ENCODE assay signal across 9 cellular contexts in genomic region chr2:201223089-201224073, GRCh38. TPM values are rescaled to one million over a fixed set of nuclear protein-coding genes. Genes with fewer than 3 reads are reported as not detected.
DNase-seq lines count a peak whose midpoint lies in the region; ATAC-seq, FAIRE-seq and TF ChIP-seq lines count a peak whose summit lies in the region.
"Had no signal": no experiment of that assay in that cellular context is flagged by ENCODE, and none has a peak within 500 bp of the region (broad histone marks: within the 10 kb centered on the region; RNA-seq: fewer than 3 reads in every experiment).

No MANE protein-coding gene starts in this region.

- no peaks in the 10 kb centered on the region for H3K79me2 ChIP-seq in GM12878 (ENCODE audit: control insufficient read depth, insufficient read depth, low read length)

- intact Hi-C loops in GM12878 (cut with micrococcal nuclease; ENCODE audit: unreplicated experiment): no loop called here
- intact Hi-C loops in aorta (cut with DNase I): no loop called here
- intact Hi-C loops in psoas muscle (cut with DNase I): no loop called here

- H3K27me3 ChIP-seq in GM12878 (replicated peaks in 1 of 2; ENCODE audit: control insufficient read depth in 2 of 2, insufficient read depth in 2 of 2, low read length in 1 of 2) (no peaks in the 10 kb centered on the region; a peak in 1 of 4 replicates), aorta (ENCODE audit: control insufficient read depth in 1 of 2, insufficient read depth in 2 of 2, low read length in 1 of 2) (no peaks in the 10 kb centered on the region), psoas muscle (ENCODE audit: insufficient read depth in 3 of 3, low read length in 2 of 3) (no peaks in the 10 kb centered on the region)

- in situ Hi-C loops in GM12878 (cut with MboI): no loop called here

- peak; percentile 27 for DNase-seq in GM12891 (ENCODE audit: insufficient read length, low spot score)
- no peak for DNase-seq in GM12878 (ENCODE audit: low read depth, low spot score)
- no peak for DNase-seq in epidermal melanocyte (ENCODE audit: insufficient read length, low spot score)
- DNase-seq in aorta: no peak
- DNase-seq in HEK293T (ENCODE audit: extremely low spot score): no peak
- DNase-seq in psoas muscle: no peak
- DNase-seq: GDM1 had no signal

- TF ChIP-seq POLR2A in GM12891 (IDR thresholded peaks at IDR 0.05; ENCODE audit: low read depth, low read length) (no peak), GM12878 (IDR thresholded peaks at IDR 0.05; ENCODE audit: low read depth, low read length) (no peak)

- FAIRE-seq in GM12891 (lab: Jason Lieb, UNC): peak; percentile 79
- peak; percentile 83 for FAIRE-seq in GM12878 (lab: Jason Lieb, UNC)

- BruUV-seq in GM12878 (replicated peaks; lab: Mats Ljungman, UMichigan): no TSS peak

- no peak overlapping the region for H2AFZ ChIP-seq in GM12878 (ENCODE audit: control insufficient read depth, low read depth, low read length)

- CTCF ChIA-PET in GM12878 (lab: Yijun Ruan, JAX) (interaction anchor here (0.6 to 4.3 kb wide), 10 partner anchors 9 to 952 kb away, joined by 3 to 45 read pairs (median 4); partner anchors contain the start of gene CASP10), HEK293T (lab: Yijun Ruan, JAX) (interaction anchor here (1.5 kb wide), 1 partner anchor 9 kb away, joined by 10 read pairs; no protein-coding TSS in a partner anchor)

- H3K9me3 ChIP-seq in GM12878 (replicated peaks; ENCODE audit: control insufficient read depth, insufficient read depth, low read length): no peaks in the 10 kb centered on the region
- H3K9me3 ChIP-seq in aorta (ENCODE audit: control insufficient read depth, low read length): no peaks in the 10 kb centered on the region
- H3K9me3 ChIP-seq in psoas muscle: no peaks in the 10 kb centered on the region

- H3K4me1 ChIP-seq in GM12878 (ENCODE audit: control insufficient read depth, insufficient read depth, low read length) (peaks cover 8% of the 10 kb centered on the region), aorta (ENCODE audit: control insufficient read depth in 1 of 2, insufficient read depth in 2 of 2, low read length in 2 of 2) (no peaks in the 10 kb centered on the region), psoas muscle (no peaks in the 10 kb centered on the region)

- H3K4me3 ChIP-seq in GM12878 (no peak overlapping the region), aorta (ENCODE audit: low read length in 2 of 2) (no peak overlapping the region), psoas muscle (no peak overlapping the region)

- H3K4me2 ChIP-seq in GM12878 (ENCODE audit: control insufficient read depth, insufficient read depth): peak overlapping the region; percentile 53; the same call in 1 of the 2 replicates

- no peak for TF ChIP-seq EP300 in GM12878 (IDR thresholded peaks at IDR 0.05; ENCODE audit: borderline replicate concordance in 1 of 2, control insufficient read depth in 1 of 2, low read depth in 2 of 2, low read length in 2 of 2)

- H4K20me1 ChIP-seq in GM12878 (ENCODE audit: control insufficient read depth, insufficient read depth): no peaks in the 10 kb centered on the region

- RAD21 ChIA-PET in GM12878 (lab: Charles Lee; ENCODE audit: unreplicated experiment): interaction anchor here (1.0 to 2.0 kb wide), 2 partner anchors 9 to 28 kb away, joined by 3 to 14 read pairs; no protein-coding TSS in a partner anchor

- no peak for TF ChIP-seq CTCF in GM12878 (IDR thresholded peaks at IDR 0.05 in 2 of 3, conservative IDR thresholded peaks at IDR 0.05 in 1 of 3; ENCODE audit: control insufficient read depth in 2 of 3, extremely low read depth in 1 of 3, insufficient read depth in 1 of 3, low read depth in 3 of 3, low read length in 3 of 3)
- no peak for TF ChIP-seq CTCF in psoas muscle (IDR thresholded peaks at IDR 0.05)

- H3K9ac ChIP-seq in GM12878 (ENCODE audit: control insufficient read depth, insufficient read depth, low read length): no peak overlapping the region

- POLR2A ChIA-PET in GM12878 (lab: Charles Lee): interaction anchor here (0.7 to 1.5 kb wide), 4 partner anchors 9 to 98 kb away, joined by 3 to 6 read pairs (median 4); no protein-coding TSS in a partner anchor
- POLR2A ChIA-PET in HEK293T (lab: Yijun Ruan, JAX): no interaction called here

- H3K27ac ChIP-seq in GM12878 (ENCODE audit: control insufficient read depth, insufficient read depth) (no peak overlapping the region), aorta (ENCODE audit: low read depth in 1 of 2, low read length in 2 of 2) (no peak overlapping the region), psoas muscle (no peak overlapping the region)

- TF ChIP-seq RAD21 in GM12878 (IDR thresholded peaks at IDR 0.05; ENCODE audit: insufficient read depth, low read depth, low read length): no peak

- H3K36me3 ChIP-seq in GM12878 (ENCODE audit: control insufficient read depth in 2 of 2, insufficient read depth in 2 of 2, low read length in 1 of 2): no peaks in the 10 kb centered on the region; a peak in 1 of 4 replicates
- no peaks in the 10 kb centered on the region for H3K36me3 ChIP-seq in aorta (ENCODE audit: control insufficient read depth in 1 of 2, insufficient read depth in 2 of 2, low read length in 1 of 2)
- no peaks in the 10 kb centered on the region for H3K36me3 ChIP-seq in psoas muscle (ENCODE audit: insufficient read depth in 1 of 2, low read depth in 1 of 2)

- ATAC-seq in GM19452 (IDR thresholded peaks at IDR 0.05; ENCODE audit: unreplicated experiment) (peak; percentile 94), HG03108 (IDR thresholded peaks at IDR 0.05; ENCODE audit: unreplicated experiment) (peak; percentile 87), GM12878 (peak; percentile 94), aorta (ENCODE audit: low FRiP score) (no peak), psoas muscle (no peak)

- 22% methylated on average over 7 of the region's 8 CpGs for WGBS in GM12878 (ENCODE audit: insufficient coverage, insufficient replicate concordance, low lambda C conversion rate, missing lambda C conversion rate)
- 49 to 55% methylated on average over 8 of the region's 8 CpGs for WGBS in aorta, 2 donors
- 70 to 77% (median 76%) methylated on average over 8 of the region's 8 CpGs for WGBS in psoas muscle, 3 donors

- SMC1A ChIA-PET in GM12878 (lab: Charles Lee; ENCODE audit: uncharacterized antibody, unreplicated experiment): interaction anchor here (0.7 to 1.8 kb wide), 7 partner anchors 9 to 140 kb away, joined by 3 to 11 read pairs (median 3); partner anchors contain the start of gene CASP10

TF ChIP-seq in GM12891, 5 proteins besides CTCF, POLR2A, EP300 and RAD21 (continues in another document):
- peak; percentile 44; the same call in 1 of the 2 replicates for TF ChIP-seq SPI1 (IDR thresholded peaks at IDR 0.05; ENCODE audit: low read depth, low read length)
- no peak for TF ChIP-seq POU2F2 (IDR thresholded peaks at IDR 0.05; ENCODE audit: low read depth, low read length)

TF ChIP-seq in GM12878, 131 proteins besides CTCF, POLR2A, EP300 and RAD21 (continues in another document):
- no peak for TF ChIP-seq SIX5 (IDR thresholded peaks at IDR 0.05; ENCODE audit: low read depth, low read length, severe bottlenecking)
- TF ChIP-seq ZNF207 (IDR thresholded peaks at IDR 0.05; ENCODE audit: borderline replicate concordance): no peak

TF ChIP-seq in HEK293T, 16 proteins besides CTCF, POLR2A, EP300 and RAD21 (continues in another document):
- TF ChIP-seq ARNT (IDR thresholded peaks at IDR 0.05) (no peak), FOXK2 (IDR thresholded peaks at IDR 0.05) (no peak), SP1 (IDR thresholded peaks at IDR 0.05) (no peak), NFRKB (IDR thresholded peaks at IDR 0.05) (no peak)

RNA-seq across cellular contexts. Expression of gene CASP8, which starts 37.0 kb away (rescaled TPM):
- polyA plus RNA-seq in GM12891 (2012; ENCODE audit: low read depth, missing spikeins): 9.9 TPM
- total RNA-seq in GM12878 (2013; cell fraction: nucleolus; rRNA removed): 92.2 and 99.0 TPM in 2 replicates
- total RNA-seq in GM12878 (2014; rRNA removed): 43.0 and 48.4 TPM in 2 replicates
- total RNA-seq in GM12878 (2014; rRNA removed; fragmentation: Illumina TruSeq; extraction: Trizol): 53.1 and 57.7 TPM in 2 replicates
- 34.6 and 36.8 TPM in 2 replicates for total RNA-seq in GM12878 (2021)
- polyA plus RNA-seq in GM12878 (2011; ENCODE audit: low read depth): 17.8 TPM
- polyA plus RNA-seq in GM12878 (2011; rRNA removed): 31.1 and 42.1 TPM in 2 replicates
- polyA plus RNA-seq in GM12878 (2011; cell fraction: cytosol; rRNA removed): 16.9 and 20.5 TPM in 2 replicates
- 26.6 and 31.5 TPM in 2 replicates for polyA plus RNA-seq in GM12878 (2011; cell fraction: nucleus; rRNA removed)
- polyA plus RNA-seq in GM12878 (2012): 11.3 and 12.5 TPM in 2 replicates
- polyA plus RNA-seq in GM12878 (2014; fragmentation: Illumina TruSeq; extraction: Trizol): 54.1 and 66.4 TPM in 2 replicates
- 10 to 100 TPM; 18.6 to 22.3 TPM for polyA plus RNA-seq in GM12878 (2014; fragmentation: Nextera tagmentation; extraction: Ambion mirVana)
- polyA plus RNA-seq in GM12878 (2014; rRNA removed): 36.4 and 46.4 TPM in 2 replicates
- 10 to 100 TPM; 37.5 to 42.4 TPM for polyA plus RNA-seq in GM12878 (2016; fragmentation: Nextera tagmentation; extraction: Ambion mirVana)
- polyA minus RNA-seq in GM12878 (2011; rRNA and poly(A)+ RNA removed): 21.1 and 24.3 TPM in 2 replicates
- polyA minus RNA-seq in GM12878 (2011; cell fraction: cytosol; rRNA and poly(A)+ RNA removed): 11.7 and 12.3 TPM in 2 replicates
- polyA minus RNA-seq in GM12878 (2011; cell fraction: nucleus; rRNA and poly(A)+ RNA removed): 17.3 and 21.4 TPM in 2 replicates
- total RNA-seq in aorta: 10 to 100 TPM; 19.2 to 20.3 TPM
- 1 to 10 TPM; 5.6 to 9.7 TPM for polyA plus RNA-seq in aorta
- total RNA-seq in psoas muscle: 1 to 10 TPM; 2.3 to 3.5 (median 3.0) TPM
- 1 to 10 TPM in 2 of 3 donors, under 1 TPM in 1; 0.87 to 1.3 (median 1.2) TPM for polyA plus RNA-seq in psoas muscle

RNA-seq across cellular contexts. Expression of gene CASP10, which starts 40.4 kb away (rescaled TPM):
- 3.9 TPM for polyA plus RNA-seq in GM12891 (2012; ENCODE audit: low read depth, missing spikeins)
- total RNA-seq in GM12878 (2013; cell fraction: nucleolus; rRNA removed): 61.5 and 63.7 TPM in 2 replicates
- total RNA-seq in GM12878 (2014; rRNA removed) (12.8 and 13.1 TPM in 2 replicates), GM12878 (2014; rRNA removed; fragmentation: Illumina TruSeq; extraction: Trizol) (12.8 and 13.3 TPM in 2 replicates), GM12878 (2021) (11.2 and 12.4 TPM in 2 replicates), aorta (10 to 100 TPM in 1 of 2 donors, 1 to 10 TPM in 1; 8.1 to 26.1 TPM), psoas muscle (1 to 10 TPM; 2.3 to 3.8 (median 2.8) TPM)
- 2.8 TPM for polyA plus RNA-seq in GM12878 (2011; ENCODE audit: low read depth)
- polyA plus RNA-seq in GM12878 (2011; rRNA removed) (14.1 and 17.9 TPM in 2 replicates), GM12878 (2014; fragmentation: Illumina TruSeq; extraction: Trizol) (11.5 and 14.8 TPM in 2 replicates), GM12878 (2014; fragmentation: Nextera tagmentation; extraction: Ambion mirVana) (1 to 10 TPM; 7.5 to 9.5 TPM), GM12878 (2014; rRNA removed) (9.8 and 10.1 TPM in 2 replicates), GM12878 (2016; fragmentation: Nextera tagmentation; extraction: Ambion mirVana) (1 to 10 TPM; 7.2 to 9.1 TPM), aorta (1 to 10 TPM; 1.1 to 3.4 TPM), psoas muscle (1 to 10 TPM in 2 of 3 donors, under 1 TPM in 1; 0.90 to 1.3 (median 1.2) TPM)
- polyA plus RNA-seq in GM12878 (2011; cell fraction: cytosol; rRNA removed): 8.3 and 9.7 TPM in 2 replicates
- 8.6 and 10.8 TPM in 2 replicates for polyA plus RNA-seq in GM12878 (2011; cell fraction: nucleus; rRNA removed)
- 2.5 and 2.7 TPM in 2 replicates for polyA plus RNA-seq in GM12878 (2012)
- 15.7 and 18.5 TPM in 2 replicates for polyA minus RNA-seq in GM12878 (2011; rRNA and poly(A)+ RNA removed)
- 4.1 and 6.7 TPM in 2 replicates for polyA minus RNA-seq in GM12878 (2011; cell fraction: cytosol; rRNA and poly(A)+ RNA removed)
- 7.4 and 9.2 TPM in 2 replicates for polyA minus RNA-seq in GM12878 (2011; cell fraction: nucleus; rRNA and poly(A)+ RNA removed)

Comparison
In these comparisons a context has a peak if more than half of its experiments do, and no peak if none do; other contexts are left out.
1. ATAC-seq: peak in GM19452 (single experiment), HG03108 (single experiment) and GM12878 (single experiment); none in aorta (single experiment) and psoas muscle (0 of 4).
2. RNA of gene CASP8, which starts 37.0 kb away (total RNA-seq): 34.6 to 99.0 TPM in GM12878 and 19.2 to 20.3 TPM in aorta; 2.3 to 3.5 TPM in psoas muscle; every median in the first group is over 4 times any median in the second.